8 cellular contexts compared by ENCODE assay signal in genomic region chr17:1362964-1363363, GRCh38. TPM values are rescaled to one million over a fixed set of nuclear protein-coding genes. Genes with fewer than 3 reads are reported as not detected.
DNase-seq lines count a peak whose midpoint lies in the region; ATAC-seq and TF ChIP-seq lines count a peak whose summit lies in the region.
"Had no signal": no experiment of that assay in that cellular context is flagged by ENCODE, and none has a peak within 500 bp of the region (broad histone marks: within the 10 kb centered on the region; RNA-seq: fewer than 3 reads in every experiment).

No MANE protein-coding gene starts in this region.

- no peak for TF ChIP-seq POLR2A in gastroesophageal sphincter (IDR thresholded peaks at IDR 0.05)

- H3K9me3 ChIP-seq in SK-N-MC (ENCODE audit: low read depth, low read length) = no peaks in the 10 kb centered on the region
- H3K9me3 ChIP-seq in gastroesophageal sphincter = no peaks in the 10 kb centered on the region

- H3K9ac ChIP-seq in SK-N-MC (ENCODE audit: insufficient read length) = no peak overlapping the region

- H3K27me3 ChIP-seq in gastroesophageal sphincter = no peaks in the 10 kb centered on the region

- 12 to 40% methylated on average over 1 to 3 of the region's 3 CpGs for WGBS in gastroesophageal sphincter (ENCODE audit: low coverage in 1 of 2), 2 donors

- TF ChIP-seq CTCF in gastroesophageal sphincter (IDR thresholded peaks at IDR 0.05) = no peak

- peak overlapping the region in 1 of 2 donors; percentile 84 for H3K27ac Mint-ChIP-seq in stimulated activated naive CD8-positive, alpha-beta T cell treated with anti-CD3 and anti-CD28 coated beads, Interleukin-15, amount 100 ng/mL, for 72 hours

- peak; percentile 57 for ATAC-seq in GM21515 (IDR thresholded peaks at IDR 0.05; ENCODE audit: unreplicated experiment)
- ATAC-seq in gastroesophageal sphincter = peak; percentile 75
- ATAC-seq in stimulated activated naive CD8-positive, alpha-beta T cell treated with anti-CD3 and anti-CD28 coated beads, Interleukin-15, amount 100 ng/mL, for 72 hours = peak; percentile 27
- no peak for ATAC-seq in SK-N-SH treated with all-trans-retinoic acid at 6 μM for 48 hours
- ATAC-seq: HCT116 had no signal

- H3K36me3 ChIP-seq in SK-N-MC (ENCODE audit: insufficient read depth, low read length) = peaks cover 64% of the 10 kb centered on the region
- peaks cover 0 to 38% of the 10 kb centered on the region in 2 donors for H3K36me3 ChIP-seq in gastroesophageal sphincter

- TF ChIP-seq EP300 in gastroesophageal sphincter (IDR thresholded peaks at IDR 0.05) = no peak

- no peaks in the 10 kb centered on the region for H3K27me3 Mint-ChIP-seq in stimulated activated naive CD8-positive, alpha-beta T cell treated with anti-CD3 and anti-CD28 coated beads, Interleukin-15, amount 100 ng/mL, for 72 hours

- peaks cover 29 to 91% (median 54%) of the 10 kb centered on the region in 3 donors for H3K4me1 ChIP-seq in gastroesophageal sphincter

- H3K4me1 Mint-ChIP-seq in stimulated activated naive CD8-positive, alpha-beta T cell treated with anti-CD3 and anti-CD28 coated beads, Interleukin-15, amount 100 ng/mL, for 72 hours = peaks cover 75% of the 10 kb centered on the region

- H3K27ac ChIP-seq in SK-N-MC (0 out of 2 replicates have a peak overlapping the region, but pooled peaks have one; percentile 27), gastroesophageal sphincter (peak overlapping the region in 3 of 4 donors; percentile 25 to 61 (median 47))

- H3K4me3 ChIP-seq in SK-N-MC = no peak overlapping the region
- H3K4me3 ChIP-seq in gastroesophageal sphincter = no peak overlapping the region

- no peak for DNase-seq in SK-N-MC (ENCODE audit: low read depth, low spot score)
- no peak for DNase-seq in stimulated activated naive CD8-positive, alpha-beta T cell treated with anti-CD3 and anti-CD28 coated beads, Interleukin-15, amount 100 ng/mL, for 72 hours
- no peak for DNase-seq in NCI-H146 (lab: John Stamatoyannopoulos, UW)
- DNase-seq in hippocampal formation (lab: John Stamatoyannopoulos, UW) = no peak

- peak overlapping the region; percentile 52 to 53 for H3K4me3 Mint-ChIP-seq in stimulated activated naive CD8-positive, alpha-beta T cell treated with anti-CD3 and anti-CD28 coated beads, Interleukin-15, amount 100 ng/mL, for 72 hours

- no peaks in the 10 kb centered on the region for H3K9me3 Mint-ChIP-seq in stimulated activated naive CD8-positive, alpha-beta T cell treated with anti-CD3 and anti-CD28 coated beads, Interleukin-15, amount 100 ng/mL, for 72 hours

TF ChIP-seq in SK-N-SH treated with all-trans-retinoic acid at 6 μM for 48 hours, 23 proteins besides CTCF, POLR2A, EP300 and RAD21:
- TF ChIP-seq BACH2 (CRISPR knock-in tag; IDR thresholded peaks at IDR 0.05; ENCODE audit: borderline replicate concordance) (no peak), ZNF565 (CRISPR knock-in tag; conservative IDR thresholded peaks at IDR 0.05; ENCODE audit: low read depth) (no peak), ZC3H10 (CRISPR knock-in tag; IDR thresholded peaks at IDR 0.05) (no peak), OSR1 (CRISPR knock-in tag; IDR thresholded peaks at IDR 0.05) (no peak), ISL1 (CRISPR knock-in tag; IDR thresholded peaks at IDR 0.05) (no peak), ZFP30 (CRISPR knock-in tag; IDR thresholded peaks at IDR 0.05) (no peak), POU6F1 (CRISPR knock-in tag; IDR thresholded peaks at IDR 0.05; ENCODE audit: borderline replicate concordance, low read depth) (no peak), CSRNP3 (CRISPR knock-in tag; IDR thresholded peaks at IDR 0.05) (no peak), ZNF8 (CRISPR knock-in tag; IDR thresholded peaks at IDR 0.05) (no peak), CSDC2 (CRISPR knock-in tag; IDR thresholded peaks at IDR 0.05) (no peak), ESRRG (CRISPR knock-in tag; IDR thresholded peaks at IDR 0.05) (no peak), SNAI2 (CRISPR knock-in tag; IDR thresholded peaks at IDR 0.05) (no peak), ZFP3 (CRISPR knock-in tag; IDR thresholded peaks at IDR 0.05) (no peak), RARB (CRISPR knock-in tag; IDR thresholded peaks at IDR 0.05) (no peak), TOX (CRISPR knock-in tag; IDR thresholded peaks at IDR 0.05; ENCODE audit: borderline replicate concordance) (no peak)
TF ChIP-seq in SK-N-SH treated with all-trans-retinoic acid at 6 μM for 48 hours: peak in this region for 0.

RNA-seq across cellular contexts. Expression of gene YWHAE, which starts 37.1 kb away (rescaled TPM):
- 100 to 1,000 TPM; 359 to 456 (median 398) TPM for total RNA-seq in gastroesophageal sphincter
